11 cellular contexts compared by ENCODE assay signal in genomic region chr11:109421981-109422590, GRCh38. TPM values are rescaled to one million over a fixed set of nuclear protein-coding genes. Genes with fewer than 3 reads are reported as not detected.
A peak's percentile ranks its signal among the peaks of the same experiment; 100 is the strongest.
DNase-seq lines count a peak whose midpoint lies in the region; ATAC-seq and TF ChIP-seq lines count a peak whose summit lies in the region.
"Had no signal": no experiment of that assay in that cellular context is flagged by ENCODE, and none has a peak within 500 bp of the region (broad histone marks: within the 10 kb centered on the region; RNA-seq: fewer than 3 reads in every experiment).

Gene C11orf87, plus strand, starts transcription at chr11:109422190. Its CDS starts 1,444 bp downstream, at chr11:109423634.

- H3K4me1 ChIP-seq in skeletal muscle satellite cell (ENCODE audit: control insufficient read depth, insufficient read depth, low read length) = peaks cover 18% of the 10 kb centered on the region
- H3K4me1 ChIP-seq: SJCRH30 had no signal

- peak; percentile 67 for ATAC-seq in left ventricle myocardium superior
- no peak for ATAC-seq in activated CD4-positive, CD25-positive, alpha-beta regulatory T cell treated with anti-CD3 and anti-CD28 coated beads, Interleukin-2, amount 50 U/mL, for 24 hours
- no peak for ATAC-seq in T-helper 17 cell

- H3K4me3 ChIP-seq in WI38 (ENCODE audit: low read depth, low read length) (peak within 1 kb of the TSS; percentile 48), skeletal muscle satellite cell (ENCODE audit: low read length) (peak within 1 kb of the TSS; percentile 69)
- H3K4me3 ChIP-seq: SJCRH30 had no signal

- in situ Hi-C loops in GM13976 (cut with MboI; ENCODE audit: low sequenced_read_pairs, unreplicated experiment) = no loop called here

- no peaks in the 10 kb centered on the region for H3K9me3 Mint-ChIP-seq in activated T-helper 2 cell treated with anti-CD3 and anti-CD28 coated beads, Interferon-gamma antibody, Interleukin-2, Interleukin-4, amounts not matched to agents 10 μg/mL and 5 μg/mL and 100 μg/mL, durations not matched to agents 14 hours and 24 hours and 36 hours

- H3K9me3 ChIP-seq in skeletal muscle satellite cell (replicated peaks; ENCODE audit: low read length) (no peaks in the 10 kb centered on the region), T-helper 17 cell (ENCODE audit: control insufficient read depth, low read length, poor library complexity, severe bottlenecking) (no peaks in the 10 kb centered on the region)
- H3K9me3 ChIP-seq: adrenal gland, neutrophil, SJCRH30 had no signal

- no peaks in the 10 kb centered on the region for H3K36me3 Mint-ChIP-seq in activated T-helper 2 cell treated with anti-CD3 and anti-CD28 coated beads, Interferon-gamma antibody, Interleukin-2, Interleukin-4, amounts not matched to agents 10 μg/mL and 5 μg/mL and 100 μg/mL, durations not matched to agents 14 hours and 24 hours and 36 hours (ENCODE audit: low read depth)
- no peaks in the 10 kb centered on the region for H3K36me3 Mint-ChIP-seq in T-helper 17 cell (ENCODE audit: low read depth)

- TF ChIP-seq CTCF in GM13976 (IDR thresholded peaks at IDR 0.05; ENCODE audit: borderline replicate concordance, control extremely low read depth, extremely low read depth, insufficient read depth, missing control alignments) (no peak), WI38 (IDR thresholded peaks at IDR 0.05; ENCODE audit: low read depth, low read length) (no peak)

- H3K36me3 ChIP-seq in skeletal muscle satellite cell (ENCODE audit: insufficient read depth, low read length) = no peaks in the 10 kb centered on the region
- H3K36me3 ChIP-seq: adrenal gland, neutrophil, SJCRH30 had no signal

- H3K4me2 ChIP-seq in skeletal muscle satellite cell (ENCODE audit: low read length) = peak within 1 kb of the TSS; percentile 88

- peak; percentile 26 for DNase-seq in GM13976 (ENCODE audit: low spot score)
- peak; percentile 31 for DNase-seq in left ventricle myocardium superior
- DNase-seq in activated T-helper 2 cell treated with anti-CD3 and anti-CD28 coated beads, Interferon-gamma antibody, Interleukin-2, Interleukin-4, amounts not matched to agents 10 μg/mL and 5 μg/mL and 100 μg/mL, durations not matched to agents 14 hours and 24 hours and 36 hours (ENCODE audit: low spot score) = no peak
- no peak for DNase-seq in stimulated activated CD4-positive, alpha-beta T cell treated with anti-CD3 and anti-CD28 coated beads, Interleukin-12 subunit alpha, Interleukin-12 subunit beta, amount 100 ng/mL, for 4 hours
- no peak for DNase-seq in T-helper 17 cell
- DNase-seq: SJCRH30 had no signal

- H3K27me3 ChIP-seq in skeletal muscle satellite cell (ENCODE audit: control insufficient read depth, insufficient read depth, low read length) = peaks cover 31% of the 10 kb centered on the region
- H3K27me3 ChIP-seq: SJCRH30 had no signal

- H3K27me3 Mint-ChIP-seq in activated T-helper 2 cell treated with anti-CD3 and anti-CD28 coated beads, Interferon-gamma antibody, Interleukin-2, Interleukin-4, amounts not matched to agents 10 μg/mL and 5 μg/mL and 100 μg/mL, durations not matched to agents 14 hours and 24 hours and 36 hours (ENCODE audit: low read depth) = peaks cover 26% of the 10 kb centered on the region
- H3K27me3 Mint-ChIP-seq in T-helper 17 cell = peaks cover 15% of the 10 kb centered on the region

- H3K27ac Mint-ChIP-seq in activated T-helper 2 cell treated with anti-CD3 and anti-CD28 coated beads, Interferon-gamma antibody, Interleukin-2, Interleukin-4, amounts not matched to agents 10 μg/mL and 5 μg/mL and 100 μg/mL, durations not matched to agents 14 hours and 24 hours and 36 hours = no peak within 1 kb of the TSS
- no peak within 1 kb of the TSS for H3K27ac Mint-ChIP-seq in T-helper 17 cell

- no peak within 1 kb of the TSS for H3K4me3 Mint-ChIP-seq in activated T-helper 2 cell treated with anti-CD3 and anti-CD28 coated beads, Interferon-gamma antibody, Interleukin-2, Interleukin-4, amounts not matched to agents 10 μg/mL and 5 μg/mL and 100 μg/mL, durations not matched to agents 14 hours and 24 hours and 36 hours (ENCODE audit: low read depth)
- no peak within 1 kb of the TSS for H3K4me3 Mint-ChIP-seq in T-helper 17 cell

- intact Hi-C loops in left ventricle myocardium superior (cut with micrococcal nuclease) = no loop called here
- intact Hi-C loops in activated T-helper 2 cell treated with anti-CD3 and anti-CD28 coated beads, Interferon-gamma antibody, Interleukin-2, Interleukin-4, amounts not matched to agents 10 μg/mL and 5 μg/mL and 100 μg/mL, durations not matched to agents 14 hours and 24 hours and 36 hours (cut with micrococcal nuclease) = no loop called here

- H3K9ac ChIP-seq in skeletal muscle satellite cell (ENCODE audit: low read depth, low read length) = peak within 1 kb of the TSS; percentile 4

- H3K4me1 Mint-ChIP-seq in activated T-helper 2 cell treated with anti-CD3 and anti-CD28 coated beads, Interferon-gamma antibody, Interleukin-2, Interleukin-4, amounts not matched to agents 10 μg/mL and 5 μg/mL and 100 μg/mL, durations not matched to agents 14 hours and 24 hours and 36 hours (ENCODE audit: low read depth) = no peaks in the 10 kb centered on the region
- no peaks in the 10 kb centered on the region for H3K4me1 Mint-ChIP-seq in T-helper 17 cell

RNA-seq across cellular contexts. Expression of gene C11orf87, which starts in this region (rescaled TPM):
- total RNA-seq in left ventricle myocardium superior (not detected), T-helper 17 cell (under 1 TPM in 1 of 2 donors, not detected in 1; 0.08 TPM)
- total RNA-seq in skeletal muscle satellite cell (2012; rRNA removed) = not detected in 2 replicates
- not detected in 2 replicates for total RNA-seq in activated T-helper 2 cell treated with anti-CD3 and anti-CD28 coated beads, Interferon-gamma antibody, Interleukin-2, Interleukin-4, amounts not matched to agents 10 μg/mL and 5 μg/mL and 100 μg/mL, durations not matched to agents 14 hours and 24 hours and 36 hours
- total RNA-seq: SJCRH30 had no signal

Comparison
In these comparisons a context has a peak if more than half of its experiments do, and no peak if none do; other contexts are left out.
1. Peak in DNase-seq and ATAC-seq in left ventricle myocardium superior; RNA of the gene not detected or under 1 TPM.